22 cellular contexts compared by ENCODE assay signal in the genomic region with DNA sequence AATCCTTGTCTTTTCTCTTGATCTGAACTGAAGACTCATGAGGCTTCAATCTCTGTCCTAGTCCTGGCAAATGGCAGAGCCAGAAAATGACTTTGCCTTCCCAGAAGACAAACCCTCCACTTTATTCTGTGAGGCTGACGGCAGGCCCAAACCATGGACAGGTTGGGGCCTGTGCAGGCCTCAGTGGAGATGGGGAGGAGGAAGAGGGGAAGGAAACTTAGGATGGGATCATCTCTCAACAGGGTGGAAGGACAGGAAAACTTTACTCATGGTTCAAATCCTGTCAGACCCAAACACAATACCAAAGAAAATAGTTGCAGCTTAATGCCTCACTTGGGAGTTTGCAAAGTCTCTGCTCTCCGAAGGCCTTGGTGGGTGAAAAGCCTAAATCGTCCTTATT.
"Had no signal": no experiment of that assay in that cellular context is flagged by ENCODE, and none has a peak within 500 bp of the region (broad histone marks: within the 10 kb centered on the region; RNA-seq: fewer than 3 reads in every experiment).

No MANE protein-coding gene starts in this region.

- ATAC-seq: activated CD4-positive, CD25-positive, alpha-beta regulatory T cell treated with anti-CD3 and anti-CD28 coated beads, Interleukin-2, amount 50 U/mL, for 24 hours; left lobe of liver; mucosa of descending colon; naive thymus-derived CD4-positive, alpha-beta T cell; stimulated activated naive B cell treated with anti-CD40 and anti-IgM and Interleukin-4, amounts not matched to agents 10 μg/mL and 1 μg/mL and 100 μg/mL, for 72 hours had no signal

- H3K27ac Mint-ChIP-seq: activated naive CD8-positive, alpha-beta T cell treated with anti-CD3 and anti-CD28 coated beads, Interleukin-2, amount 10 ng/mL, durations not matched to agents 7 days and 5 days; dendritic cell treated with granulocyte-macrophage colony-stimulating factor and Interleukin-4, amounts not matched to agents 40 ng/mL and 50 ng/mL, for 4 days; stimulated activated naive B cell treated with anti-CD40 and anti-IgM and Interleukin-4, amounts not matched to agents 10 μg/mL and 1 μg/mL and 100 μg/mL, for 72 hours had no signal

- H2AFZ ChIP-seq: hepatocyte had no signal

- H3K9me3 Mint-ChIP-seq: activated naive CD8-positive, alpha-beta T cell treated with anti-CD3 and anti-CD28 coated beads, Interleukin-2, amount 10 ng/mL, durations not matched to agents 7 days and 5 days; dendritic cell treated with granulocyte-macrophage colony-stimulating factor and Interleukin-4, amounts not matched to agents 40 ng/mL and 50 ng/mL, for 4 days; naive thymus-derived CD4-positive, alpha-beta T cell; stimulated activated naive B cell treated with anti-CD40 and anti-IgM and Interleukin-4, amounts not matched to agents 10 μg/mL and 1 μg/mL and 100 μg/mL, for 72 hours had no signal

- H3K36me3 ChIP-seq: neutrophil, uterus had no signal

- H3K27me3 ChIP-seq: esophagus muscularis mucosa, hepatocyte, neutrophil, thyroid gland, uterus had no signal

- H3K4me3 Mint-ChIP-seq: activated naive CD8-positive, alpha-beta T cell treated with anti-CD3 and anti-CD28 coated beads, Interleukin-2, amount 10 ng/mL, durations not matched to agents 7 days and 5 days; dendritic cell treated with granulocyte-macrophage colony-stimulating factor and Interleukin-4, amounts not matched to agents 40 ng/mL and 50 ng/mL, for 4 days; naive thymus-derived CD4-positive, alpha-beta T cell; stimulated activated naive B cell treated with anti-CD40 and anti-IgM and Interleukin-4, amounts not matched to agents 10 μg/mL and 1 μg/mL and 100 μg/mL, for 72 hours had no signal

- H3K4me2 ChIP-seq: hepatocyte had no signal

- H3K27me3 Mint-ChIP-seq: activated naive CD8-positive, alpha-beta T cell treated with anti-CD3 and anti-CD28 coated beads, Interleukin-2, amount 10 ng/mL, durations not matched to agents 7 days and 5 days; dendritic cell treated with granulocyte-macrophage colony-stimulating factor and Interleukin-4, amounts not matched to agents 40 ng/mL and 50 ng/mL, for 4 days; naive thymus-derived CD4-positive, alpha-beta T cell; stimulated activated naive B cell treated with anti-CD40 and anti-IgM and Interleukin-4, amounts not matched to agents 10 μg/mL and 1 μg/mL and 100 μg/mL, for 72 hours had no signal

- H3K9me3 ChIP-seq: esophagus muscularis mucosa, mucosa of descending colon, neutrophil, thyroid gland, uterus had no signal

- H3K4me3 ChIP-seq: esophagus muscularis mucosa, hepatocyte, mucosa of descending colon, thyroid gland, uterus had no signal

- H3K27ac ChIP-seq: hepatocyte, neutrophil, thyroid gland had no signal

- DNase-seq: activated CD4-positive, alpha-beta T cell treated with anti-CD3 and anti-CD28 coated beads, Interleukin-2, amount 50 U/mL, for 48 hours; activated gamma-delta T cell; activated naive CD8-positive, alpha-beta T cell treated with anti-CD3 and anti-CD28 coated beads, Interleukin-2, amount 10 ng/mL, durations not matched to agents 7 days and 5 days; activated T-cell treated with anti-CD3 and anti-CD28 coated beads, Interleukin-2, amount 50 U/mL, for 1 hour; aorta; islet precursor cell; mammary epithelial cell; mucosa of descending colon; naive thymus-derived CD4-positive, alpha-beta T cell; retina; stimulated activated CD4-positive, alpha-beta T cell treated with anti-CD3 and anti-CD28 coated beads, Interleukin-15, amount 100 ng/mL, for 24 hours; stimulated activated CD4-positive, alpha-beta T cell treated with anti-CD3 and anti-CD28 coated beads, Interleukin-4, amount 100 ng/mL, for 1 hour; stimulated activated naive B cell treated with anti-CD40 and anti-IgM and Interleukin-4, amounts not matched to agents 10 μg/mL and 1 μg/mL and 100 μg/mL, for 72 hours; SW 1271; thyroid gland had no signal
